In the genomic region with DNA sequence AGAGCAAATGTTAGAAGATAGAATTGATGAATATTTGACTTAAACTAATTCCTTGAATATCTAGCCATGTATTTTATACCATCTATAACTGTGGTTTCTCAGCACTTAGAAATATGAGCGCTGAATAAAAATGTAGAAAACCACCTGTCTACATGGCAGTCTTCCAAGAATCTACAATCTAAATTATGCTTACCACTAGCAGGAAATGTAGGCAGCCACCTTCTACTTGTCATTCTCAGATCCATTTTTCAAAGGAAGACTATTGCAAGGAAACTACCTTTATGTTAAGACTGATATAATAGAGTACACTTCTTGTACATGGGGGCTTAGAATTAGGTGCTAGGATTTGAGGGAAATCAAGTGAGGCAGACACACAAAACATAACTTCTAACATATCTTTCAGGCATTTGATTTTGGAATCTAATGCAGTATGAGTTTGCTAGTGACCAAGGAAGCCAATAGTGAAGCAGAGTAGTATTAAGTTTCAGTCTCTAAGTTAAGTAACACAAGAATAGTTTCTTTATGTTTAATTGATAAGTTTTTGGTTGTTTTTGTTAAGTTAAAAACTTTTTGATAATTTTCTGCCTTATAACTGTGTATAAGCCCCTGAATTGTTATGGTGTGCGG, we compare ENCODE assay signal across 12 cellular contexts.
DNase-seq lines count a peak whose midpoint lies in the region; ATAC-seq lines count a peak whose summit lies in the region.
"Had no signal": no experiment of that assay in that cellular context is flagged by ENCODE, and none has a peak within 500 bp of the region (broad histone marks: within the 10 kb centered on the region; RNA-seq: fewer than 3 reads in every experiment).

No MANE protein-coding gene starts in this region.

- no peak overlapping the region for H4K8ac ChIP-seq in mesendoderm (ENCODE audit: low read depth, low read length)

- H3K4me3 ChIP-seq in mesendoderm (ENCODE audit: low read length): no peak overlapping the region
- H3K4me3 ChIP-seq: A549, smooth muscle cell had no signal

- H3K18ac ChIP-seq in mesendoderm (ENCODE audit: low read length): no peak overlapping the region

- H2BK15ac ChIP-seq in mesendoderm (replicated peaks; ENCODE audit: low read depth): no peak overlapping the region

- no peak overlapping the region for H3K27ac ChIP-seq in mesendoderm (ENCODE audit: low read depth, low read length)
- H3K27ac ChIP-seq: A549 had no signal

- no peaks in the 10 kb centered on the region for H3K27me3 ChIP-seq in mesendoderm (ENCODE audit: insufficient read depth, low read length, poor library complexity)

- H3K79me1 ChIP-seq in mesendoderm (ENCODE audit: low read length): no peaks in the 10 kb centered on the region

- H2BK120ac ChIP-seq in mesendoderm (ENCODE audit: low read depth, low read length): no peak overlapping the region

- peak; percentile 16 to 72 for DNase-seq in NCI-H2081 (lab: John Stamatoyannopoulos, UW)
- no peak for DNase-seq in NCI-H2081 treated with DMSO at 0.1 percent for 48 hours (lab: John Stamatoyannopoulos, UW)
- DNase-seq in NCI-H69 (lab: John Stamatoyannopoulos, UW): peak; percentile 74
- DNase-seq in iris pigment epithelial cell (ENCODE audit: low read depth): peak; percentile 9
- no peak for DNase-seq in mesendoderm
- no peak for DNase-seq in NCI-H2196 treated with DMSO at 0.1 percent for 48 hours (lab: John Stamatoyannopoulos, UW; ENCODE audit: unreplicated experiment)
- DNase-seq: Karpas-422; stimulated activated CD8-positive, alpha-beta memory T cell treated with anti-CD3 and anti-CD28 coated beads, Interleukin-4, amount 100 ng/mL, for 48 hours had no signal

- no peak overlapping the region for H3K4ac ChIP-seq in mesendoderm (ENCODE audit: low read depth, low read length)

- no peak overlapping the region for H2AK5ac ChIP-seq in mesendoderm (ENCODE audit: low read length)

- peak; percentile 50 for ATAC-seq in HG02610 (IDR thresholded peaks at IDR 0.05; ENCODE audit: unreplicated experiment)
- ATAC-seq in GM21381 (IDR thresholded peaks at IDR 0.05; ENCODE audit: unreplicated experiment): no peak
- ATAC-seq: A549 had no signal

- no peak overlapping the region for H2BK5ac ChIP-seq in mesendoderm (ENCODE audit: low read length)

- H4K5ac ChIP-seq in mesendoderm (ENCODE audit: low read length): no peak overlapping the region

- H3K4me2 ChIP-seq in mesendoderm (ENCODE audit: low read length): no peak overlapping the region
- H3K4me2 ChIP-seq: A549, smooth muscle cell had no signal

- no peaks in the 10 kb centered on the region for H3K79me2 ChIP-seq in mesendoderm (ENCODE audit: control insufficient read depth, insufficient read depth, low read length)

- H3K56ac ChIP-seq in mesendoderm (ENCODE audit: low read length): no peak overlapping the region

- H3K4me1 ChIP-seq in mesendoderm (ENCODE audit: control insufficient read depth, low read depth, low read length): no peaks in the 10 kb centered on the region
- H3K4me1 ChIP-seq: A549 had no signal

- no peaks in the 10 kb centered on the region for H3K36me3 ChIP-seq in mesendoderm (ENCODE audit: control insufficient read depth, insufficient read depth, low read length)

- WGBS in mesendoderm (ENCODE audit: extremely low coverage, insufficient coverage, low lambda C conversion rate): no CpG with 5 or more reads among the region's 2 CpGs

- H3K9ac ChIP-seq in mesendoderm (ENCODE audit: low read length): no peak overlapping the region

- H3K23ac ChIP-seq in mesendoderm (ENCODE audit: low read length): no peak overlapping the region

Comparison
In these comparisons a context has a peak if more than half of its experiments do, and no peak if none do; other contexts are left out.
1. DNase-seq: peak in NCI-H2081 (2 of 2), NCI-H69 (single experiment) and iris pigment epithelial cell (single experiment); none in NCI-H2081 treated with DMSO at 0.1 percent for 48 hours (single experiment), mesendoderm (single experiment) and NCI-H2196 treated with DMSO at 0.1 percent for 48 hours (single experiment).